17 cellular contexts compared by ENCODE assay signal in the genomic region with DNA sequence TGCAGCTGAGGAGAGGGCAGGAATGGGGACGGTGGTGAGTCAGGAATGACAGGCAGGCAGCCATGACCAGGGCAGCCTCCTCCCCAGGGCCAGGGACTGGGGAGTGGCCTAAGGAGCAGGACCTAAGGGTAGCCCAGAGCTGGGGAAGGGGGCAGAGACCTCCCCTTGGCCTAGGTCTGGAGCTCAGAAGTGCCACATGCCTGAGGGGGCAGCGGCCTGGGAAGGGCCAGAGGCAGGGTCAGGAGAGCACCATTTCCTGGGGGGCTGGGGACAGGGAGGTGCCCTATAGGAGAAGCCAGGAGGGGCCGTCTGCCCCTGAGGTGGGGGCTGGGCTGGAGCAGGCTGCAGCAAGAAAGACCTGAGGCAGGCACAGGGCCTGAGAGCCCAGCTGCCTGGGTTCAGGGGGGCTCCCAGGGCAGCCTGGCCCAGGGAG. TPM values are rescaled to one million over a fixed set of nuclear protein-coding genes. Genes with fewer than 3 reads are reported as not detected.
A peak's percentile ranks its signal among the peaks of the same experiment; 100 is the strongest.
DNase-seq lines count a peak whose midpoint lies in the region; ATAC-seq, FAIRE-seq and TF ChIP-seq lines count a peak whose summit lies in the region.
"Had no signal": no experiment of that assay in that cellular context is flagged by ENCODE, and none has a peak within 500 bp of the region (broad histone marks: within the 10 kb centered on the region; RNA-seq: fewer than 3 reads in every experiment).

No MANE protein-coding gene starts in this region.

- intact Hi-C loops in CD14-positive monocyte (cut with micrococcal nuclease): no loop called here

- H3K9me3 Mint-ChIP-seq in CD14-positive monocyte: peaks cover 0 to 2% (median 0%) of the 10 kb centered on the region in 7 donors
- no peaks in the 10 kb centered on the region for H3K9me3 Mint-ChIP-seq in central memory CD8-positive, alpha-beta T cell
- H3K9me3 Mint-ChIP-seq in natural killer cell treated with Interleukin-12 subunit alpha and Interleukin-12 subunit beta and Interleukin-15 and Interleukin-18, amount 100 ng/mL, for 72 hours: no peaks in the 10 kb centered on the region

- WGBS in small intestine, 3 donors: 82 to 89% (median 85%) methylated on average over 3 of the region's 3 CpGs

- peak overlapping the region in 1 of 2 donors; percentile 27 for H3K27ac ChIP-seq in small intestine (ENCODE audit: low read depth in 1 of 2, low read length in 1 of 2)
- H3K27ac ChIP-seq: C4-2B had no signal

- TF ChIP-seq CTCF in CD14-positive monocyte (IDR thresholded peaks at IDR 0.05): no peak

- ATAC-seq in central memory CD8-positive, alpha-beta T cell (replicated peaks; ENCODE audit: extremely low read depth, poor library complexity, severe bottlenecking): no peak
- no peak for ATAC-seq in natural killer cell treated with Interleukin-12 subunit alpha and Interleukin-12 subunit beta and Interleukin-15 and Interleukin-18, amount 100 ng/mL, for 72 hours
- no peak for ATAC-seq in HG02623 (IDR thresholded peaks at IDR 0.05; ENCODE audit: unreplicated experiment)

- peaks cover 0 to 2% (median 0%) of the 10 kb centered on the region in 3 donors for H3K27me3 Mint-ChIP-seq in CD14-positive monocyte (ENCODE audit: low read depth in 3 of 3)
- H3K27me3 Mint-ChIP-seq in central memory CD8-positive, alpha-beta T cell: no peaks in the 10 kb centered on the region
- no peaks in the 10 kb centered on the region for H3K27me3 Mint-ChIP-seq in natural killer cell treated with Interleukin-12 subunit alpha and Interleukin-12 subunit beta and Interleukin-15 and Interleukin-18, amount 100 ng/mL, for 72 hours

- H3K27ac Mint-ChIP-seq in CD14-positive monocyte: peak overlapping the region in 5 of 7 donors; percentile 35 to 82 (median 63)
- peak overlapping the region; percentile 59 for H3K27ac Mint-ChIP-seq in central memory CD8-positive, alpha-beta T cell (ENCODE audit: low read depth)
- H3K27ac Mint-ChIP-seq in natural killer cell treated with Interleukin-12 subunit alpha and Interleukin-12 subunit beta and Interleukin-15 and Interleukin-18, amount 100 ng/mL, for 72 hours: peak overlapping the region; percentile 80 to 82

- H3K36me3 ChIP-seq in small intestine (ENCODE audit: control insufficient read depth in 2 of 2, insufficient read depth in 2 of 2, low read length in 2 of 2): peaks cover 20 to 48% of the 10 kb centered on the region in 2 donors

- H3K9me3 ChIP-seq in small intestine (ENCODE audit: control insufficient read depth, low read depth): no peaks in the 10 kb centered on the region

- no peak overlapping the region for H3K4me3 ChIP-seq in small intestine (ENCODE audit: low read depth in 1 of 2, low read length in 2 of 2)
- H3K4me3 ChIP-seq: coronary artery had no signal

- peaks cover 0 to 2% of the 10 kb centered on the region in 2 donors for H3K4me1 ChIP-seq in small intestine (ENCODE audit: control insufficient read depth in 2 of 2, insufficient read depth in 1 of 2, low read depth in 1 of 2, low read length in 1 of 2)

- H3K4me1 Mint-ChIP-seq in CD14-positive monocyte: peaks cover 24% of the 10 kb centered on the region
- H3K4me1 Mint-ChIP-seq in central memory CD8-positive, alpha-beta T cell: peaks cover 43% of the 10 kb centered on the region
- H3K4me1 Mint-ChIP-seq in natural killer cell treated with Interleukin-12 subunit alpha and Interleukin-12 subunit beta and Interleukin-15 and Interleukin-18, amount 100 ng/mL, for 72 hours (ENCODE audit: low read depth in 2 of 2): peaks cover 52 to 60% of the 10 kb centered on the region in 2 donors

- no peak for FAIRE-seq in GM12892 (lab: Jason Lieb, UNC)
- FAIRE-seq in small intestine (lab: Jason Lieb, UNC): no peak

- H3K4me3 Mint-ChIP-seq in CD14-positive monocyte: no peak overlapping the region
- no peak overlapping the region for H3K4me3 Mint-ChIP-seq in central memory CD8-positive, alpha-beta T cell
- H3K4me3 Mint-ChIP-seq in natural killer cell treated with Interleukin-12 subunit alpha and Interleukin-12 subunit beta and Interleukin-15 and Interleukin-18, amount 100 ng/mL, for 72 hours: peak overlapping the region; percentile 63

- DNase-seq in CD14-positive monocyte (ENCODE audit: low spot score): no peak
- DNase-seq in GM12892 (ENCODE audit: insufficient read length): no peak
- DNase-seq in central memory CD8-positive, alpha-beta T cell (ENCODE audit: low spot score in 2 of 2): no peak
- DNase-seq in natural killer cell treated with Interleukin-12 subunit alpha and Interleukin-12 subunit beta and Interleukin-15 and Interleukin-18, amount 100 ng/mL, for 72 hours (ENCODE audit: low spot score): no peak
- DNase-seq in superior temporal gyrus (ENCODE audit: extremely low spot score): no peak
- DNase-seq in T1000 (lab: John Stamatoyannopoulos, UW): no peak
- DNase-seq in small intestine: no peak
- DNase-seq: activated gamma-delta T cell treated with Interleukin-2 at 50 U/mL for 16 hours; foreskin melanocyte; kidney glomerular epithelial cell; NCI-H146; NCI-H69; SHP77 treated with DMSO at 0.1 percent for 48 hours; stimulated activated CD8-positive, alpha-beta memory T cell treated with anti-CD3 and anti-CD28 coated beads, Interleukin-4, amount 100 ng/mL, for 48 hours had no signal

- peaks cover 80 to 86% of the 10 kb centered on the region in 2 donors for H3K36me3 Mint-ChIP-seq in CD14-positive monocyte
- peaks cover 80% of the 10 kb centered on the region for H3K36me3 Mint-ChIP-seq in central memory CD8-positive, alpha-beta T cell (ENCODE audit: insufficient read depth)
- peaks cover 53% of the 10 kb centered on the region for H3K36me3 Mint-ChIP-seq in natural killer cell treated with Interleukin-12 subunit alpha and Interleukin-12 subunit beta and Interleukin-15 and Interleukin-18, amount 100 ng/mL, for 72 hours

- TF ChIP-seq POLR2A in GM12892 (IDR thresholded peaks at IDR 0.05; ENCODE audit: low read depth, low read length): 0 out of 2 replicates have a peak, but pooled peaks have one; percentile 35

- H3K27me3 ChIP-seq in small intestine (ENCODE audit: control insufficient read depth in 2 of 2, insufficient read depth in 2 of 2, low read length in 2 of 2): no peaks in the 10 kb centered on the region

RNA-seq across cellular contexts. Expression of gene CFLAR, which starts 20.9 kb away (rescaled TPM):
- polyA plus RNA-seq in CD14-positive monocyte (10 to 100 TPM; 79.4 to 79.5 TPM), small intestine (10 to 100 TPM; 26.4 to 50.0 (median 44.2) TPM)
- polyA plus RNA-seq in GM12892 (2012; ENCODE audit: missing spikeins): 246 TPM
- 100 to 1,000 TPM; 366 to 438 TPM for total RNA-seq in natural killer cell treated with Interleukin-12 subunit alpha and Interleukin-12 subunit beta and Interleukin-15 and Interleukin-18, amount 100 ng/mL, for 72 hours

RNA-seq across cellular contexts. Expression of gene CASP10, which starts 46.0 kb away (rescaled TPM):
- polyA plus RNA-seq in CD14-positive monocyte (10 to 100 TPM; 17.7 to 18.9 TPM), small intestine (10 to 100 TPM; 11.6 to 21.7 (median 17.9) TPM)
- polyA plus RNA-seq in GM12892 (2012; ENCODE audit: missing spikeins): 7.7 TPM
- total RNA-seq in natural killer cell treated with Interleukin-12 subunit alpha and Interleukin-12 subunit beta and Interleukin-15 and Interleukin-18, amount 100 ng/mL, for 72 hours: 10 to 100 TPM; 17.5 to 23.0 TPM
